Comparison of ENCODE assay signal across 23 cellular contexts in the genomic region with DNA sequence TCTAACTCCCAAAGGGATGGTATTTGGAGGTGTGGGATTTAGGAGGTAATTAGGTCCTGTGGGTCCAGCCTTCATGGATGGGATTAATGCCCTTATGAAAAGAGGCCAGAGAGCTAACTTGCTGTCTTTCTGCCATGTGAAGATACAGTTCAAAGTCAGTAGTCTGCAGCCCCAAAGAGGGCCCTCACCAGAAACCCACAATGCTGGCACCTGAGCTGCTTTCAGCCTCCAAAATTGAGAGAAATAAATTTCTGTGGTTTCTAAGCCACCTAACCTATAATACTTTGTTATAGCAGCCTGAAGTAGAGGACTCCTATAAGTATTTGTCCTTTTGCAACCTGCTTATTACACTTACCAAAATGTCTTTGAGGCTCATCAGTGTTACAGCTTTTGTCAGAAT. TPM values are rescaled to one million over a fixed set of nuclear protein-coding genes. Genes with fewer than 3 reads are reported as not detected.
DNase-seq lines count a peak whose midpoint lies in the region; ATAC-seq and TF ChIP-seq lines count a peak whose summit lies in the region.
"Had no signal": no experiment of that assay in that cellular context is flagged by ENCODE, and none has a peak within 500 bp of the region (broad histone marks: within the 10 kb centered on the region; RNA-seq: fewer than 3 reads in every experiment).

No MANE protein-coding gene starts in this region.

- H3K9me2 ChIP-seq in SU-DHL-6 (replicated peaks; ENCODE audit: insufficient read depth, low read length), result no peaks in the 10 kb centered on the region

- peaks cover 32% of the 10 kb centered on the region for H3K36me3 ChIP-seq in SU-DHL-6 (ENCODE audit: low read length)
- H3K36me3 ChIP-seq in effector memory CD4-positive, alpha-beta T cell (ENCODE audit: control insufficient read depth, insufficient read depth, low read length), result peaks cover 3% of the 10 kb centered on the region

- H3K4me1 ChIP-seq in effector memory CD4-positive, alpha-beta T cell (ENCODE audit: control insufficient read depth, insufficient read depth, low read length, poor library complexity, severe bottlenecking), result peaks cover 75% of the 10 kb centered on the region
- H3K4me1 ChIP-seq: parathyroid adenoma had no signal

- H3K27ac ChIP-seq in SU-DHL-6 (ENCODE audit: low read depth, low read length), result peak overlapping the region; percentile 96
- peak overlapping the region; percentile 89 for H3K27ac ChIP-seq in effector memory CD4-positive, alpha-beta T cell (ENCODE audit: insufficient read depth, low read length, poor library complexity, severe bottlenecking)
- H3K27ac ChIP-seq: esophagus squamous epithelium, parathyroid adenoma, stomach, WERI-Rb-1 had no signal

- peak overlapping the region; percentile 31 for H3K4me2 ChIP-seq in SU-DHL-6 (ENCODE audit: low read depth, low read length, poor library complexity, severe bottlenecking)

- H3K9me3 ChIP-seq in SU-DHL-6 (ENCODE audit: insufficient read depth, low read length), result no peaks in the 10 kb centered on the region
- H3K9me3 ChIP-seq in effector memory CD4-positive, alpha-beta T cell (ENCODE audit: control insufficient read depth, low read length), result no peaks in the 10 kb centered on the region
- H3K9me3 ChIP-seq: esophagus squamous epithelium, stomach had no signal

- intact Hi-C loops in posterior cingulate gyrus (cut with DNase I), result no loop called here
- intact Hi-C loops in lower leg skin (cut with DNase I; ENCODE audit: low total_unique reads), result no loop called here

- no peak overlapping the region for H2AFZ ChIP-seq in SU-DHL-6 (ENCODE audit: low read depth, low read length, severe bottlenecking)
- H2AFZ ChIP-seq: parathyroid adenoma had no signal

- no peak for DNase-seq in stimulated activated naive CD8-positive, alpha-beta T cell treated with anti-CD3 and anti-CD28 coated beads, Interleukin-15, Interleukin-2, amounts not matched to agents 100 U/mL and 50 U/mL, for 24 hours
- no peak for DNase-seq in effector memory CD4-positive, alpha-beta T cell
- DNase-seq in left lobe of liver (ENCODE audit: low spot score), result no peak
- no peak for DNase-seq in posterior cingulate gyrus
- DNase-seq in lower leg skin (ENCODE audit: low spot score in 2 of 2), result no peak
- DNase-seq: activated effector memory CD4-positive, alpha-beta T cell treated with anti-CD3 and anti-CD28 coated beads, Interleukin-2, amount 50 U/mL, for 16 hours; Calu3; effector CD8-positive, alpha-beta T cell; EL; esophagus squamous epithelium; H9; NCI-H187; NCI-H226; NCI-H82; stomach; trophoblast cell; WERI-Rb-1 had no signal

- peak overlapping the region; percentile 49 for H3K4me3 Mint-ChIP-seq in stimulated activated naive CD8-positive, alpha-beta T cell treated with anti-CD3 and anti-CD28 coated beads, Interleukin-15, Interleukin-2, amounts not matched to agents 100 ng/mL and 50 ng/mL, for 24 hours
- H3K4me3 Mint-ChIP-seq: H9, memory B cell had no signal

- peaks cover 38% of the 10 kb centered on the region for H3F3A ChIP-seq in SU-DHL-6 (ENCODE audit: insufficient read depth)

- no peaks in the 10 kb centered on the region for H3K27me3 ChIP-seq in SU-DHL-6 (ENCODE audit: low read length)
- H3K27me3 ChIP-seq in effector memory CD4-positive, alpha-beta T cell (replicated peaks; ENCODE audit: control insufficient read depth, insufficient read depth, low read length, poor library complexity, severe bottlenecking), result no peaks in the 10 kb centered on the region
- H3K27me3 ChIP-seq: esophagus squamous epithelium, stomach had no signal

- H3K4me3 ChIP-seq in SU-DHL-6 (ENCODE audit: insufficient read depth, low read length, poor library complexity, severe bottlenecking), result no peak overlapping the region
- peak overlapping the region; percentile 21 for H3K4me3 ChIP-seq in effector memory CD4-positive, alpha-beta T cell (ENCODE audit: insufficient read depth, low read depth, low read length, poor library complexity, severe bottlenecking)
- no peak overlapping the region for H3K4me3 ChIP-seq in lower leg skin (ENCODE audit: low read depth, poor library complexity, severe bottlenecking)
- H3K4me3 ChIP-seq: esophagus squamous epithelium, K562, stomach had no signal

- H3K9me3 Mint-ChIP-seq in stimulated activated naive CD8-positive, alpha-beta T cell treated with anti-CD3 and anti-CD28 coated beads, Interleukin-15, Interleukin-2, amounts not matched to agents 100 ng/mL and 50 ng/mL, for 24 hours, result no peaks in the 10 kb centered on the region
- H3K9me3 Mint-ChIP-seq: H9, memory B cell had no signal

- TF ChIP-seq POLR2A in lower leg skin (IDR thresholded peaks at IDR 0.05), result no peak

- no peak overlapping the region for H3K9ac ChIP-seq in SU-DHL-6 (ENCODE audit: low read length)
- H3K9ac ChIP-seq: parathyroid adenoma had no signal

- H3K27ac Mint-ChIP-seq in stimulated activated naive CD8-positive, alpha-beta T cell treated with anti-CD3 and anti-CD28 coated beads, Interleukin-15, Interleukin-2, amounts not matched to agents 100 ng/mL and 50 ng/mL, for 24 hours, result peak overlapping the region; percentile 86
- H3K27ac Mint-ChIP-seq: H9, memory B cell had no signal

- peaks cover 89% of the 10 kb centered on the region for H3K4me1 Mint-ChIP-seq in stimulated activated naive CD8-positive, alpha-beta T cell treated with anti-CD3 and anti-CD28 coated beads, Interleukin-15, Interleukin-2, amounts not matched to agents 100 ng/mL and 50 ng/mL, for 24 hours (ENCODE audit: low read depth)
- H3K4me1 Mint-ChIP-seq: H9 had no signal

- no peaks in the 10 kb centered on the region for H4K20me1 ChIP-seq in SU-DHL-6 (ENCODE audit: low read depth, low read length)

- H3K79me2 ChIP-seq in SU-DHL-6 (ENCODE audit: insufficient read depth, low read length), result peaks cover 10% of the 10 kb centered on the region; the same call in 1 of the 2 replicates
- H3K79me2 ChIP-seq: parathyroid adenoma had no signal

- ATAC-seq in stimulated activated naive CD8-positive, alpha-beta T cell treated with anti-CD3 and anti-CD28 coated beads, Interleukin-15, Interleukin-2, amounts not matched to agents 100 U/mL and 50 U/mL, for 24 hours, result no peak
- ATAC-seq in left lobe of liver, result no peak
- ATAC-seq: K562, sciatic nerve had no signal

- no peaks in the 10 kb centered on the region for H3K27me3 Mint-ChIP-seq in stimulated activated naive CD8-positive, alpha-beta T cell treated with anti-CD3 and anti-CD28 coated beads, Interleukin-15, Interleukin-2, amounts not matched to agents 100 ng/mL and 50 ng/mL, for 24 hours
- H3K27me3 Mint-ChIP-seq: memory B cell had no signal

- peaks cover 48% of the 10 kb centered on the region for H3K36me3 Mint-ChIP-seq in stimulated activated naive CD8-positive, alpha-beta T cell treated with anti-CD3 and anti-CD28 coated beads, Interleukin-15, Interleukin-2, amounts not matched to agents 100 ng/mL and 50 ng/mL, for 24 hours (ENCODE audit: low read depth)

- TF ChIP-seq CTCF in SU-DHL-6 (IDR thresholded peaks at IDR 0.05; ENCODE audit: insufficient read depth, low read length, poor library complexity, severe bottlenecking) (no peak), lower leg skin (IDR thresholded peaks at IDR 0.05) (no peak)

RNA-seq across cellular contexts. Expression of gene ATM, which starts 16.2 kb away (rescaled TPM):
- total RNA-seq in left lobe of liver, result 25.7 TPM
- total RNA-seq in lower leg skin, result 10 to 100 TPM; 18.4 to 44.9 (median 33.3) TPM

RNA-seq across cellular contexts. Expression of gene NPAT, which starts 16.6 kb away (rescaled TPM):
- total RNA-seq in left lobe of liver, result 5.4 TPM
- 10 to 100 TPM; 11.9 to 27.6 (median 14.6) TPM for total RNA-seq in lower leg skin
